Comparison of ENCODE assay signal across 1 cellular context in the genomic region with DNA sequence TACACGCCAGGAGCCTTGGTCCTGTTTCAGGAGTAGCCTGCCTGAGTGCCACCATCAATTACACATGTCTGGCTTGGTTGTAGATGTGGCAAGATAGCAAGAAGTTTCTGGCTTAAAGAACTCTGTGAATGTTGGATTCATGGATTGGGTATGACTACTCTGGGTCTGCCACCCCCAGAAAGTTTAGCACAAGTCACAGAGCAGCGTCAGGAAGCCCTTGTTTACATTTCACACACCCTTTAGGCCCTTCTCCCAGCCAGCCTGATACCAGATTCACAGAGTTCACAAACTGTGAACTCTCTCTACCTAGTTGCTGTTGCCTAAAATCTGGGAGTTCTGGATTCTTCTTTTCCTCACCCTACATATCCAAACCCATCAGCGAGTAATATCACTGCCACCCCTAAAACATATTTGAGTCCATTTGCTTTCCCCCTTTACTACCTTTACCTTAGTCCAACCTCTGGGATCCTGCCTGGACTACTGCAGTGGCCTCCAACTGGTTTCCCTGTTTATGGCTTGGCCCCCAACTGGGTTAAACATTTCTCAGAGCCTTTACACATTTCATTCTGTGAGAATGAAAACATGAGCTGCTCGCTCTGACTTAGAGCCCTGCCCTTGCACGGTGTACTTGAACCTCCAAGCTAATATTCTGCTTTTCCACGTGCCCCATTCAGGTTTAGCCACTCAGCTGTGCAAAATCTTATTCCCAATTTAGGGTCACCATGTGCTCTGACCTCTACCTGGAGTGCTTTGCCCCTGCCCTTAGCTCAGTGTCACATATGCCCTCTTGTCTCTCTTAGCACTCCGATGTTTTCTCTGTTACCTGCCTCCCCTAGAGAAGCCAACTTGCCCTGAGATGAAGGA.
TF ChIP-seq lines count a peak whose summit lies in the region.

No MANE protein-coding gene starts in this region.

TF ChIP-seq in GM23338, 12 proteins besides CTCF, POLR2A, EP300 and RAD21 (continued from another document):
- TF ChIP-seq, protein P1, sequence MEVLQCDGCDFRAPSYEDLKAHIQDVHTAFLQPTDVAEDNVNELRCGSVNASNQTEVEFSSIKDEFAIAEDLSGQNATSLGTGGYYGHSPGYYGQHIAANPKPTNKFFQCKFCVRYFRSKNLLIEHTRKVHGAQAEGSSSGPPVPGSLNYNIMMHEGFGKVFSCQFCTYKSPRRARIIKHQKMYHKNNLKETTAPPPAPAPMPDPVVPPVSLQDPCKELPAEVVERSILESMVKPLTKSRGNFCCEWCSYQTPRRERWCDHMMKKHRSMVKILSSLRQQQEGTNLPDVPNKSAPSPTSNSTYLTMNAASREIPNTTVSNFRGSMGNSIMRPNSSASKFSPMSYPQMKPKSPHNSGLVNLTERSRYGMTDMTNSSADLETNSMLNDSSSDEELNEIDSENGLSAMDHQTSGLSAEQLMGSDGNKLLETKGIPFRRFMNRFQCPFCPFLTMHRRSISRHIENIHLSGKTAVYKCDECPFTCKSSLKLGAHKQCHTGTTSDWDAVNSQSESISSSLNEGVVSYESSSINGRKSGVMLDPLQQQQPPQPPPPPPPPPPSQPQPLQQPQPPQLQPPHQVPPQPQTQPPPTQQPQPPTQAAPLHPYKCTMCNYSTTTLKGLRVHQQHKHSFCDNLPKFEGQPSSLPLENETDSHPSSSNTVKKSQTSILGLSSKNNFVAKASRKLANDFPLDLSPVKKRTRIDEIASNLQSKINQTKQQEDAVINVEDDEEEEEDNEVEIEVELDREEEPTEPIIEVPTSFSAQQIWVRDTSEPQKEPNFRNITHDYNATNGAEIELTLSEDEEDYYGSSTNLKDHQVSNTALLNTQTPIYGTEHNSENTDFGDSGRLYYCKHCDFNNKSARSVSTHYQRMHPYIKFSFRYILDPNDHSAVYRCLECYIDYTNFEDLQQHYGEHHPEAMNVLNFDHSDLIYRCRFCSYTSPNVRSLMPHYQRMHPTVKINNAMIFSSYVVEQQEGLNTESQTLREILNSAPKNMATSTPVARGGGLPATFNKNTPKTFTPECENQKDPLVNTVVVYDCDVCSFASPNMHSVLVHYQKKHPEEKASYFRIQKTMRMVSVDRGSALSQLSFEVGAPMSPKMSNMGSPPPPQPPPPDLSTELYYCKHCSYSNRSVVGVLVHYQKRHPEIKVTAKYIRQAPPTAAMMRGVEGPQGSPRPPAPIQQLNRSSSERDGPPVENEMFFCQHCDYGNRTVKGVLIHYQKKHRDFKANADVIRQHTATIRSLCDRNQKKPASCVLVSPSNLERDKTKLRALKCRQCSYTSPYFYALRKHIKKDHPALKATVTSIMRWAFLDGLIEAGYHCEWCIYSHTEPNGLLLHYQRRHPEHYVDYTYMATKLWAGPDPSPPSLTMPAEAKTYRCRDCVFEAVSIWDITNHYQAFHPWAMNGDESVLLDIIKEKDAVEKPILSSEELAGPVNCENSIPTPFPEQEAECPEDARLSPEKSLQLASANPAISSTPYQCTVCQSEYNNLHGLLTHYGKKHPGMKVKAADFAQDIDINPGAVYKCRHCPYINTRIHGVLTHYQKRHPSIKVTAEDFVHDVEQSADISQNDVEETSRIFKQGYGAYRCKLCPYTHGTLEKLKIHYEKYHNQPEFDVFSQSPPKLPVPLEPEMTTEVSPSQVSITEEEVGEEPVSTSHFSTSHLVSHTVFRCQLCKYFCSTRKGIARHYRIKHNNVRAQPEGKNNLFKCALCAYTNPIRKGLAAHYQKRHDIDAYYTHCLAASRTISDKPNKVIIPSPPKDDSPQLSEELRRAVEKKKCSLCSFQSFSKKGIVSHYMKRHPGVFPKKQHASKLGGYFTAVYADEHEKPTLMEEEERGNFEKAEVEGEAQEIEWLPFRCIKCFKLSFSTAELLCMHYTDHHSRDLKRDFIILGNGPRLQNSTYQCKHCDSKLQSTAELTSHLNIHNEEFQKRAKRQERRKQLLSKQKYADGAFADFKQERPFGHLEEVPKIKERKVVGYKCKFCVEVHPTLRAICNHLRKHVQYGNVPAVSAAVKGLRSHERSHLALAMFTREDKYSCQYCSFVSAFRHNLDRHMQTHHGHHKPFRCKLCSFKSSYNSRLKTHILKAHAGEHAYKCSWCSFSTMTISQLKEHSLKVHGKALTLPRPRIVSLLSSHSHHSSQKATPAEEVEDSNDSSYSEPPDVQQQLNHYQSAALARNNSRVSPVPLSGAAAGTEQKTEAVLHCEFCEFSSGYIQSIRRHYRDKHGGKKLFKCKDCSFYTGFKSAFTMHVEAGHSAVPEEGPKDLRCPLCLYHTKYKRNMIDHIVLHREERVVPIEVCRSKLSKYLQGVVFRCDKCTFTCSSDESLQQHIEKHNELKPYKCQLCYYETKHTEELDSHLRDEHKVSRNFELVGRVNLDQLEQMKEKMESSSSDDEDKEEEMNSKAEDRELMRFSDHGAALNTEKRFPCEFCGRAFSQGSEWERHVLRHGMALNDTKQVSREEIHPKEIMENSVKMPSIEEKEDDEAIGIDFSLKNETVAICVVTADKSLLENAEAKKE (CRISPR knock-in tag; IDR thresholded peaks at IDR 0.05) = no peak
- no peak for TF ChIP-seq ZNF331 (CRISPR knock-in tag; IDR thresholded peaks at IDR 0.05; ENCODE audit: low read depth)
- TF ChIP-seq ZNF114 (CRISPR knock-in tag; IDR thresholded peaks at IDR 0.05) = no peak
- no peak for TF ChIP-seq EZH2 (IDR thresholded peaks at IDR 0.05; ENCODE audit: low read depth, unreplicated experiment)
- no peak for TF ChIP-seq CREB1 (CRISPR knock-in tag; IDR thresholded peaks at IDR 0.05; ENCODE audit: low read depth)
- no peak for TF ChIP-seq NANOG (IDR thresholded peaks at IDR 0.05; ENCODE audit: borderline replicate concordance)
- TF ChIP-seq, protein P2, sequence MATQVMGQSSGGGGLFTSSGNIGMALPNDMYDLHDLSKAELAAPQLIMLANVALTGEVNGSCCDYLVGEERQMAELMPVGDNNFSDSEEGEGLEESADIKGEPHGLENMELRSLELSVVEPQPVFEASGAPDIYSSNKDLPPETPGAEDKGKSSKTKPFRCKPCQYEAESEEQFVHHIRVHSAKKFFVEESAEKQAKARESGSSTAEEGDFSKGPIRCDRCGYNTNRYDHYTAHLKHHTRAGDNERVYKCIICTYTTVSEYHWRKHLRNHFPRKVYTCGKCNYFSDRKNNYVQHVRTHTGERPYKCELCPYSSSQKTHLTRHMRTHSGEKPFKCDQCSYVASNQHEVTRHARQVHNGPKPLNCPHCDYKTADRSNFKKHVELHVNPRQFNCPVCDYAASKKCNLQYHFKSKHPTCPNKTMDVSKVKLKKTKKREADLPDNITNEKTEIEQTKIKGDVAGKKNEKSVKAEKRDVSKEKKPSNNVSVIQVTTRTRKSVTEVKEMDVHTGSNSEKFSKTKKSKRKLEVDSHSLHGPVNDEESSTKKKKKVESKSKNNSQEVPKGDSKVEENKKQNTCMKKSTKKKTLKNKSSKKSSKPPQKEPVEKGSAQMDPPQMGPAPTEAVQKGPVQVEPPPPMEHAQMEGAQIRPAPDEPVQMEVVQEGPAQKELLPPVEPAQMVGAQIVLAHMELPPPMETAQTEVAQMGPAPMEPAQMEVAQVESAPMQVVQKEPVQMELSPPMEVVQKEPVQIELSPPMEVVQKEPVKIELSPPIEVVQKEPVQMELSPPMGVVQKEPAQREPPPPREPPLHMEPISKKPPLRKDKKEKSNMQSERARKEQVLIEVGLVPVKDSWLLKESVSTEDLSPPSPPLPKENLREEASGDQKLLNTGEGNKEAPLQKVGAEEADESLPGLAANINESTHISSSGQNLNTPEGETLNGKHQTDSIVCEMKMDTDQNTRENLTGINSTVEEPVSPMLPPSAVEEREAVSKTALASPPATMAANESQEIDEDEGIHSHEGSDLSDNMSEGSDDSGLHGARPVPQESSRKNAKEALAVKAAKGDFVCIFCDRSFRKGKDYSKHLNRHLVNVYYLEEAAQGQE (IDR thresholded peaks at IDR 0.05; ENCODE audit: unreplicated experiment) = no peak
